Comparison of ENCODE assay signal across 1 cellular context in the genomic region with DNA sequence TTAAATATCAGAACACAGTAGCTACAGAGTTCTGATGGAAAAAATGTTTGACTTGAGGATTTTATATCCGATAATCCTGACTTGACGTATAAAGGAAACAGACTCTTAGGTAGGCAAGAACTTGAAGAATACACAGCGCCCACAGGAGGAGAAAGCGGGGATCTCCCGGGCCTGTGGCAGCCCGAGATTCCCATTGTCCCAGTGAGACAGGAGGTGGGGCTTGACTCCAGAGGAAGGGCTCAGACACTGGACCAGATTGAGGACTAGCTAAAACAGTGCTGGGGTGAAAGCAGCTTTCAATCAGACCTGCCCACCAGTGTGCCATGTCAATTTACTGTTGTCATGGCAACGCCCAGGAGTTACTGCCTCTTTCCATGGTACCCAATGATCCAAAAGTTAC.
TF ChIP-seq lines count a peak whose summit lies in the region.

No MANE protein-coding gene starts in this region.

TF ChIP-seq in K562, 482 proteins besides CTCF, POLR2A, EP300 and RAD21 (continued from another document):
- TF ChIP-seq, protein P1, sequence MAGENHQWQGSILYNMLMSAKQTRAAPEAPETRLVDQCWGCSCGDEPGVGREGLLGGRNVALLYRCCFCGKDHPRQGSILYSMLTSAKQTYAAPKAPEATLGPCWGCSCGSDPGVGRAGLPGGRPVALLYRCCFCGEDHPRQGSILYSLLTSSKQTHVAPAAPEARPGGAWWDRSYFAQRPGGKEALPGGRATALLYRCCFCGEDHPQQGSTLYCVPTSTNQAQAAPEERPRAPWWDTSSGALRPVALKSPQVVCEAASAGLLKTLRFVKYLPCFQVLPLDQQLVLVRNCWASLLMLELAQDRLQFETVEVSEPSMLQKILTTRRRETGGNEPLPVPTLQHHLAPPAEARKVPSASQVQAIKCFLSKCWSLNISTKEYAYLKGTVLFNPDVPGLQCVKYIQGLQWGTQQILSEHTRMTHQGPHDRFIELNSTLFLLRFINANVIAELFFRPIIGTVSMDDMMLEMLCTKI (IDR thresholded peaks at IDR 0.05; ENCODE audit: partially characterized antibody) = no peak
- TF ChIP-seq TAL1 (IDR thresholded peaks at IDR 0.05) (no peak), TAF15 (IDR thresholded peaks at IDR 0.05; ENCODE audit: low read depth, low read length) (no peak)
